9 cellular contexts compared by ENCODE assay signal in genomic region chr9:130824616-130825015, GRCh38. TPM values are rescaled to one million over a fixed set of nuclear protein-coding genes. Genes with fewer than 3 reads are reported as not detected.
DNase-seq lines count a peak whose midpoint lies in the region; ATAC-seq, FAIRE-seq and TF ChIP-seq lines count a peak whose summit lies in the region.
"Had no signal": no experiment of that assay in that cellular context is flagged by ENCODE, and none has a peak within 500 bp of the region (broad histone marks: within the 10 kb centered on the region; RNA-seq: fewer than 3 reads in every experiment).

No MANE protein-coding gene starts in this region.

- RAD21 ChIA-PET in GM12878 (lab: Charles Lee; ENCODE audit: unreplicated experiment): interaction anchor here (1.4 kb wide), 1 partner anchor 53 kb away, joined by 4 read pairs; no protein-coding TSS in a partner anchor

- H2AFZ ChIP-seq in GM23338: no peak overlapping the region
- H2AFZ ChIP-seq in GM12878 (ENCODE audit: control insufficient read depth, low read depth, low read length): no peak overlapping the region

- TF ChIP-seq RAD21 in GM12878 (IDR thresholded peaks at IDR 0.05; ENCODE audit: insufficient read depth, low read depth, low read length): no peak

- peaks cover 45% of the 10 kb centered on the region for H3K4me1 Mint-ChIP-seq in GM23338
- peaks cover 1 to 22% of the 10 kb centered on the region in 2 donors for H3K4me1 Mint-ChIP-seq in immature natural killer cell

- CTCF ChIA-PET in GM12878 (lab: Yijun Ruan, JAX): interaction anchor here (0.6 to 2.4 kb wide), 8 partner anchors 12 to 1667 kb away, joined by 3 to 5 read pairs (median 3); no protein-coding TSS in a partner anchor

- TF ChIP-seq EP300 in GM12878 (IDR thresholded peaks at IDR 0.05; ENCODE audit: borderline replicate concordance in 1 of 2, control insufficient read depth in 1 of 2, low read depth in 2 of 2, low read length in 2 of 2): no peak

- TF ChIP-seq POLR2A in GM12878 (IDR thresholded peaks at IDR 0.05; ENCODE audit: low read depth, low read length): no peak

- peaks cover 10% of the 10 kb centered on the region for H3K9me3 Mint-ChIP-seq in GM23338
- peaks cover 0 to 6% (median 2%) of the 10 kb centered on the region in 6 donors for H3K9me3 Mint-ChIP-seq in immature natural killer cell

- H3K27ac Mint-ChIP-seq in GM23338 (peak overlapping the region; percentile 88), immature natural killer cell (peak overlapping the region in 4 of 6 donors; percentile 18 to 49 (median 40))
- H3K27ac Mint-ChIP-seq: activated naive CD8-positive, alpha-beta T cell treated with anti-CD3 and anti-CD28 coated beads for 36 hours had no signal

- H3K4me3 Mint-ChIP-seq in GM23338 (peak overlapping the region; percentile 53), immature natural killer cell (no peak overlapping the region)
- H3K4me3 Mint-ChIP-seq: activated naive CD8-positive, alpha-beta T cell treated with anti-CD3 and anti-CD28 coated beads for 36 hours had no signal

- H3K27ac ChIP-seq in GM23338 (ENCODE audit: low read depth) (peak overlapping the region; percentile 88), GM12878 (ENCODE audit: control insufficient read depth, insufficient read depth) (no peak overlapping the region)

- H3K27me3 ChIP-seq in GM23338 (ENCODE audit: insufficient read depth): no peaks in the 10 kb centered on the region
- H3K27me3 ChIP-seq in GM12878 (replicated peaks in 1 of 2; ENCODE audit: control insufficient read depth in 2 of 2, insufficient read depth in 2 of 2, low read length in 1 of 2): no peaks in the 10 kb centered on the region
- H3K27me3 ChIP-seq in skeletal muscle satellite cell (ENCODE audit: control insufficient read depth, insufficient read depth, low read length): no peaks in the 10 kb centered on the region

- intact Hi-C loops in GM12878 (cut with micrococcal nuclease; ENCODE audit: unreplicated experiment): no loop called here

- peaks cover 31% of the 10 kb centered on the region for H3K4me1 ChIP-seq in GM23338 (ENCODE audit: insufficient read depth)
- no peaks in the 10 kb centered on the region for H3K4me1 ChIP-seq in GM12878 (ENCODE audit: control insufficient read depth, insufficient read depth, low read length)
- peaks cover 31% of the 10 kb centered on the region for H3K4me1 ChIP-seq in skeletal muscle satellite cell (ENCODE audit: control insufficient read depth, insufficient read depth, low read length)

- SMC1A ChIA-PET in GM12878 (lab: Charles Lee; ENCODE audit: uncharacterized antibody, unreplicated experiment): interaction anchor here (1.1 to 2.4 kb wide), 4 partner anchors 8 to 109 kb away, joined by 3 to 8 read pairs (median 6); no protein-coding TSS in a partner anchor

- H3K9me3 ChIP-seq in GM12878 (replicated peaks; ENCODE audit: control insufficient read depth, insufficient read depth, low read length) (peaks cover 3% of the 10 kb centered on the region; the same call in 2 of the 3 replicates), skeletal muscle satellite cell (replicated peaks; ENCODE audit: low read length) (no peaks in the 10 kb centered on the region)

- H3K4me2 ChIP-seq in GM23338: peak overlapping the region; percentile 42
- H3K4me2 ChIP-seq in GM12878 (ENCODE audit: control insufficient read depth, insufficient read depth): no peak overlapping the region
- H3K4me2 ChIP-seq in skeletal muscle satellite cell (ENCODE audit: low read length): peak overlapping the region; percentile 79

- TF ChIP-seq CTCF in GM23338 (conservative IDR thresholded peaks at IDR 0.05; ENCODE audit: low read depth in 2 of 2) (no peak), GM12878 (IDR thresholded peaks at IDR 0.05 in 2 of 3, conservative IDR thresholded peaks at IDR 0.05 in 1 of 3; ENCODE audit: control insufficient read depth in 2 of 3, extremely low read depth in 1 of 3, insufficient read depth in 1 of 3, low read depth in 3 of 3, low read length in 3 of 3) (no peak)

- H3K79me2 ChIP-seq in GM23338 (replicated peaks; ENCODE audit: insufficient read depth): peaks cover 66% of the 10 kb centered on the region
- H3K79me2 ChIP-seq in GM12878 (ENCODE audit: control insufficient read depth, insufficient read depth, low read length): no peaks in the 10 kb centered on the region; the same call in 1 of the 2 replicates

- DNase-seq in GM23338 (ENCODE audit: low spot score) (no peak), GM12878 (ENCODE audit: low read depth, low spot score) (no peak), immature natural killer cell (no peak), amniotic stem cell (lab: John Stamatoyannopoulos, UW) (no peak), GOT3 (lab: John Stamatoyannopoulos, UW) (no peak)
- DNase-seq in activated CD4-positive, alpha-beta T cell treated with anti-CD3 and anti-CD28 coated beads for 48 hours: no peak
- no peak for DNase-seq in activated T-cell treated with anti-CD3 and anti-CD28 coated beads, Interleukin-2, amount 50 U/mL, for 1 hour
- DNase-seq: activated naive CD8-positive, alpha-beta T cell treated with anti-CD3 and anti-CD28 coated beads for 36 hours had no signal

- POLR2A ChIA-PET in GM12878 (lab: Charles Lee): interaction anchor here (0.6 kb wide), 1 partner anchor 65 kb away, joined by 4 read pairs; no protein-coding TSS in a partner anchor

- BruUV-seq in GM12878 (replicated peaks; lab: Mats Ljungman, UMichigan): no TSS peak

- no peaks in the 10 kb centered on the region for H3K9me2 ChIP-seq in GM23338 (ENCODE audit: insufficient read depth)

- H3K4me3 ChIP-seq in GM23338 (peak overlapping the region; percentile 10), GM12878 (no peak overlapping the region), skeletal muscle satellite cell (ENCODE audit: low read length) (peak overlapping the region; percentile 28)

- no peak overlapping the region for H3K9ac ChIP-seq in GM12878 (ENCODE audit: control insufficient read depth, insufficient read depth, low read length)
- peak overlapping the region; percentile 59 for H3K9ac ChIP-seq in skeletal muscle satellite cell (ENCODE audit: low read depth, low read length)

- ATAC-seq in GM23338 (peak; percentile 21), GM12878 (no peak)

- in situ Hi-C loops in GM12878 (cut with MboI): no loop called here

- peak; percentile 44 for FAIRE-seq in GM12878 (lab: Jason Lieb, UNC)

- 76% methylated on average over 4 of the region's 4 CpGs for WGBS in GM12878 (ENCODE audit: insufficient coverage, insufficient replicate concordance, low lambda C conversion rate, missing lambda C conversion rate)

- H3K36me3 ChIP-seq in GM23338 (ENCODE audit: insufficient read depth) (no peaks in the 10 kb centered on the region), GM12878 (ENCODE audit: control insufficient read depth in 2 of 2, insufficient read depth in 2 of 2, low read length in 1 of 2) (no peaks in the 10 kb centered on the region), skeletal muscle satellite cell (ENCODE audit: insufficient read depth, low read length) (no peaks in the 10 kb centered on the region)

- H4K20me1 ChIP-seq in GM23338 (replicated peaks; ENCODE audit: insufficient read depth): no peaks in the 10 kb centered on the region
- no peaks in the 10 kb centered on the region for H4K20me1 ChIP-seq in GM12878 (ENCODE audit: control insufficient read depth, insufficient read depth)

- no peaks in the 10 kb centered on the region; the same call in 1 of the 2 replicates for H3F3A ChIP-seq in GM23338 (replicated peaks; ENCODE audit: low read depth)

- H3K27me3 Mint-ChIP-seq in GM23338 (ENCODE audit: insufficient read depth, low read depth, poor library complexity): peaks cover 6% of the 10 kb centered on the region
- H3K27me3 Mint-ChIP-seq in immature natural killer cell (ENCODE audit: low read depth in 3 of 3): peaks cover 0 to 4% (median 2%) of the 10 kb centered on the region in 3 donors
- H3K27me3 Mint-ChIP-seq: activated naive CD8-positive, alpha-beta T cell treated with anti-CD3 and anti-CD28 coated beads for 36 hours had no signal

- H3K36me3 Mint-ChIP-seq in GM23338 (ENCODE audit: low read depth) (peaks cover 13% of the 10 kb centered on the region), immature natural killer cell (peaks cover 0 to 8% (median 7%) of the 10 kb centered on the region in 3 donors)

TF ChIP-seq in GM23338, 12 proteins besides CTCF, POLR2A, EP300 and RAD21:
- no peak for TF ChIP-seq NANOG (IDR thresholded peaks at IDR 0.05; ENCODE audit: borderline replicate concordance)

TF ChIP-seq in GM12878, 131 proteins besides CTCF, POLR2A, EP300 and RAD21 (continues in another document):
- no peak for TF ChIP-seq NFYA (IDR thresholded peaks at IDR 0.05; ENCODE audit: borderline replicate concordance, low read depth, low read length)
- no peak for TF ChIP-seq SPI1 (IDR thresholded peaks at IDR 0.05; ENCODE audit: borderline replicate concordance, insufficient read depth, low read depth, low read length)
- TF ChIP-seq DPF2 (IDR thresholded peaks at IDR 0.05): no peak

RNA-seq across cellular contexts. Expression of gene ABL1, which starts 10.4 kb away (rescaled TPM):
- 80.4 and 85.1 TPM in 2 replicates for total RNA-seq in GM23338 (2014; rRNA removed; shearing (Covaris generic))
- 20.7 and 23.4 TPM in 2 replicates for polyA plus RNA-seq in GM23338 (2016; fragmentation: Nextera tagmentation; extraction: Ambion mirVana)
- total RNA-seq in GM12878 (2013; cell fraction: nucleolus; rRNA removed): 40.0 and 41.0 TPM in 2 replicates
- total RNA-seq in GM12878 (2014; rRNA removed): 15.9 and 16.8 TPM in 2 replicates
- 11.4 and 13.4 TPM in 2 replicates for total RNA-seq in GM12878 (2014; rRNA removed; fragmentation: Illumina TruSeq; extraction: Trizol)
- total RNA-seq in GM12878 (2021): 49.5 and 51.5 TPM in 2 replicates
- 6.8 TPM for polyA plus RNA-seq in GM12878 (2011; ENCODE audit: low read depth)
- 8.8 and 13.2 TPM in 2 replicates for polyA plus RNA-seq in GM12878 (2011; rRNA removed)
- polyA plus RNA-seq in GM12878 (2011; cell fraction: cytosol; rRNA removed): 18.2 and 19.6 TPM in 2 replicates
- 18.0 and 25.4 TPM in 2 replicates for polyA plus RNA-seq in GM12878 (2011; cell fraction: nucleus; rRNA removed)
- 16.0 and 17.2 TPM in 2 replicates for polyA plus RNA-seq in GM12878 (2012)
- polyA plus RNA-seq in GM12878 (2014; fragmentation: Illumina TruSeq; extraction: Trizol): 18.4 and 23.4 TPM in 2 replicates
- 1 to 10 TPM in 1 of 2 experiments, under 1 TPM in 1; 0.79 to 1.6 TPM for polyA plus RNA-seq in GM12878 (2014; fragmentation: Nextera tagmentation; extraction: Ambion mirVana)
- polyA plus RNA-seq in GM12878 (2014; rRNA removed): 36.3 and 36.7 TPM in 2 replicates
- 10 to 100 TPM; 15.9 to 18.4 TPM for polyA plus RNA-seq in GM12878 (2016; fragmentation: Nextera tagmentation; extraction: Ambion mirVana)
- 27.2 and 28.3 TPM in 2 replicates for polyA minus RNA-seq in GM12878 (2011; rRNA and poly(A)+ RNA removed)
- 14.0 and 17.0 TPM in 2 replicates for polyA minus RNA-seq in GM12878 (2011; cell fraction: cytosol; rRNA and poly(A)+ RNA removed)
- 8.1 and 12.2 TPM in 2 replicates for polyA minus RNA-seq in GM12878 (2011; cell fraction: nucleus; rRNA and poly(A)+ RNA removed)
- polyA plus RNA-seq in immature natural killer cell: 10 to 100 TPM in 1 of 3 donors, 1 to 10 TPM in 1, under 1 TPM in 1; 0.25 to 19.2 (median 5.0) TPM
- total RNA-seq in skeletal muscle satellite cell (2012; rRNA removed): 83.4 and 89.8 TPM in 2 replicates
